16 cellular contexts compared by ENCODE assay signal in genomic region chr9:1462626-1463308, GRCh38.
A peak's percentile ranks its signal among the peaks of the same experiment; 100 is the strongest.
DNase-seq lines count a peak whose midpoint lies in the region; ATAC-seq, FAIRE-seq and TF ChIP-seq lines count a peak whose summit lies in the region.
"Had no signal": no experiment of that assay in that cellular context is flagged by ENCODE, and none has a peak within 500 bp of the region (broad histone marks: within the 10 kb centered on the region; RNA-seq: fewer than 3 reads in every experiment).

No MANE protein-coding gene starts in this region.

- no peaks in the 10 kb centered on the region for H3K9me3 ChIP-seq in testis
- H3K9me3 ChIP-seq: BLaER1 treated with 17β-estradiol and CSF1 and Interleukin-3, amounts not matched to agents 10 nM and 100 nM had no signal

- TF ChIP-seq CTCF in bronchial epithelial cell (IDR thresholded peaks at IDR 0.05; ENCODE audit: insufficient read depth, low read length, severe bottlenecking), result no peak
- no peak for TF ChIP-seq CTCF in testis (IDR thresholded peaks at IDR 0.05)

- no peak overlapping the region for H3K27ac ChIP-seq in testis
- H3K27ac ChIP-seq: BLaER1 treated with 17β-estradiol and CSF1 and Interleukin-3, amounts not matched to agents 10 nM and 100 nM had no signal

- no peaks in the 10 kb centered on the region for H3K4me1 ChIP-seq in testis

- DNase-seq in NCI-H748 (lab: John Stamatoyannopoulos, UW; ENCODE audit: unreplicated experiment) (peak; percentile 29), NCI-H748 treated with DMSO at 0.1 percent for 48 hours (lab: John Stamatoyannopoulos, UW) (no peak), LoVo (ENCODE audit: low spot score) (peak; percentile 53), bronchial epithelial cell (ENCODE audit: low read depth) (peak; percentile 35), testis (peak; percentile 19), Kasumi-1 (lab: John Stamatoyannopoulos, UW) (no peak)
- DNase-seq: CD8-positive, alpha-beta T cell; DND-41; NCI-H1417 treated with DMSO at 0.1 percent for 48 hours; NCI-H446 treated with DMSO at 0.1 percent for 48 hours; T-helper 17 cell had no signal

- H3K36me3 ChIP-seq in bronchial epithelial cell (ENCODE audit: control insufficient read depth, insufficient read depth, low read length), result no peaks in the 10 kb centered on the region
- no peaks in the 10 kb centered on the region for H3K36me3 ChIP-seq in testis (ENCODE audit: low read depth, missing control alignments)
- H3K36me3 ChIP-seq: BLaER1 treated with 17β-estradiol and CSF1 and Interleukin-3, amounts not matched to agents 10 nM and 100 nM had no signal

- 50 to 57% methylated on average over 4 of the region's 4 CpGs for WGBS in testis, 2 donors

- TF ChIP-seq POLR2A in testis (IDR thresholded peaks at IDR 0.05), result no peak

- no peak for ATAC-seq in HG03159 (IDR thresholded peaks at IDR 0.05; ENCODE audit: unreplicated experiment)
- ATAC-seq: CD8-positive, alpha-beta T cell; K562; T-helper 17 cell had no signal

- H3K27me3 ChIP-seq in bronchial epithelial cell (ENCODE audit: control insufficient read depth, insufficient read depth, low read length) (no peaks in the 10 kb centered on the region), testis (no peaks in the 10 kb centered on the region)
- H3K27me3 ChIP-seq: BLaER1 treated with 17β-estradiol and CSF1 and Interleukin-3, amounts not matched to agents 10 nM and 100 nM had no signal

- intact Hi-C loops in testis (cut with DNase I; ENCODE audit: low total_unique reads), result no loop called here

- H3K4me3 ChIP-seq in bronchial epithelial cell (ENCODE audit: low read depth, low read length) (no peak overlapping the region), testis (no peak overlapping the region)
- H3K4me3 ChIP-seq: BLaER1 treated with 17β-estradiol and CSF1 and Interleukin-3, amounts not matched to agents 10 nM and 100 nM; K562 had no signal

- no peak for FAIRE-seq in bronchial epithelial cell (lab: Jason Lieb, UNC)
- FAIRE-seq: G401.6, H54, K562 had no signal

Comparison
In these comparisons a context has a peak if more than half of its experiments do, and no peak if none do; other contexts are left out.
1. DNase-seq: peak in NCI-H748 (single experiment), LoVo (single experiment), bronchial epithelial cell (single experiment) and testis (single experiment); none in NCI-H748 treated with DMSO at 0.1 percent for 48 hours (single experiment) and Kasumi-1 (0 of 2).